19 cellular contexts compared by ENCODE assay signal in genomic region chr12:66065623-66066022, GRCh38.
A peak's percentile ranks its signal among the peaks of the same experiment; 100 is the strongest.
DNase-seq lines count a peak whose midpoint lies in the region; ATAC-seq and TF ChIP-seq lines count a peak whose summit lies in the region.
"Had no signal": no experiment of that assay in that cellular context is flagged by ENCODE, and none has a peak within 500 bp of the region (broad histone marks: within the 10 kb centered on the region; RNA-seq: fewer than 3 reads in every experiment).

No MANE protein-coding gene starts in this region.

- no peaks in the 10 kb centered on the region for H3K27me3 Mint-ChIP-seq in mesothelial cell of epicardium (ENCODE audit: low read depth)

- no peak overlapping the region for H3K4me3 Mint-ChIP-seq in mesothelial cell of epicardium
- H3K4me3 Mint-ChIP-seq: activated naive CD4-positive, alpha-beta T cell treated with anti-CD3 and anti-CD28 coated beads, Interleukin-2, amount 10 ng/mL, durations not matched to agents 7 days and 5 days; activated T-cell treated with anti-CD3 and anti-CD28 coated beads, Interleukin-2, amount 50 U/mL, for 4 hours; CD4-positive, CD25-positive, alpha-beta regulatory T cell; naive B cell had no signal

- H3K9me3 ChIP-seq in BE2C (no peaks in the 10 kb centered on the region), lower lobe of right lung (no peaks in the 10 kb centered on the region), colonic mucosa (no peaks in the 10 kb centered on the region)
- H3K9me3 ChIP-seq: pancreas, vagina had no signal

- H3K4me3 ChIP-seq in brain microvascular endothelial cell (ENCODE audit: low read depth, low read length) = no peak overlapping the region
- H3K4me3 ChIP-seq in BE2C (ENCODE audit: low read depth, low read length) = no peak overlapping the region
- H3K4me3 ChIP-seq in lower lobe of right lung = no peak overlapping the region
- no peak overlapping the region for H3K4me3 ChIP-seq in colonic mucosa
- H3K4me3 ChIP-seq: pancreas, vagina had no signal

- peak overlapping the region; percentile 81 for H3K27ac Mint-ChIP-seq in mesothelial cell of epicardium
- H3K27ac Mint-ChIP-seq: activated naive CD4-positive, alpha-beta T cell treated with anti-CD3 and anti-CD28 coated beads, Interleukin-2, amount 10 ng/mL, durations not matched to agents 7 days and 5 days; CD4-positive, CD25-positive, alpha-beta regulatory T cell; naive B cell had no signal

- DNase-seq in EL (peak; percentile 57), NCI-H69 (lab: John Stamatoyannopoulos, UW) (peak; percentile 2), brain microvascular endothelial cell (peak; percentile 27), mesothelial cell of epicardium (ENCODE audit: low spot score in 2 of 2, unreplicated experiment in 2 of 2) (no peak), NCI-H526 (lab: John Stamatoyannopoulos, UW) (no peak), BE2C (no peak), lower lobe of right lung (no peak), colonic mucosa (no peak)
- DNase-seq: activated CD8-positive, alpha-beta memory T cell treated with anti-CD3 and anti-CD28 coated beads for 24 hours; activated naive CD4-positive, alpha-beta T cell treated with anti-CD3 and anti-CD28 coated beads, Interleukin-2, amount 10 ng/mL, durations not matched to agents 7 days and 5 days; activated T-cell treated with anti-CD3 and anti-CD28 coated beads, Interleukin-2, amount 50 U/mL, for 4 hours; CD4-positive, CD25-positive, alpha-beta regulatory T cell; GF-D8; naive B cell; NCI-H2029; pancreas; SW 1271 had no signal

- H3K4me1 Mint-ChIP-seq in mesothelial cell of epicardium = peaks cover 54% of the 10 kb centered on the region

- no peaks in the 10 kb centered on the region for H3K9me3 Mint-ChIP-seq in mesothelial cell of epicardium
- H3K9me3 Mint-ChIP-seq: activated naive CD4-positive, alpha-beta T cell treated with anti-CD3 and anti-CD28 coated beads, Interleukin-2, amount 10 ng/mL, durations not matched to agents 7 days and 5 days; activated T-cell treated with anti-CD3 and anti-CD28 coated beads, Interleukin-2, amount 50 U/mL, for 4 hours; CD4-positive, CD25-positive, alpha-beta regulatory T cell had no signal

- H3K36me3 ChIP-seq in brain microvascular endothelial cell (replicated peaks) (no peaks in the 10 kb centered on the region), BE2C (no peaks in the 10 kb centered on the region), lower lobe of right lung (no peaks in the 10 kb centered on the region), colonic mucosa (no peaks in the 10 kb centered on the region)
- H3K36me3 ChIP-seq: pancreas, vagina had no signal

- H3K36me3 Mint-ChIP-seq in mesothelial cell of epicardium = no peaks in the 10 kb centered on the region
- H3K36me3 Mint-ChIP-seq: activated naive CD4-positive, alpha-beta T cell treated with anti-CD3 and anti-CD28 coated beads, Interleukin-2, amount 10 ng/mL, durations not matched to agents 7 days and 5 days; CD4-positive, CD25-positive, alpha-beta regulatory T cell; naive B cell had no signal

- intact Hi-C loops in lower lobe of right lung (cut with DNase I) (no loop called here), colonic mucosa (cut with DNase I) (no loop called here)

- no peak overlapping the region for H3K9ac ChIP-seq in colonic mucosa (ENCODE audit: low read depth in 2 of 2, low read length in 2 of 2)

- no peaks in the 10 kb centered on the region for H3K27me3 ChIP-seq in brain microvascular endothelial cell (replicated peaks)
- H3K27me3 ChIP-seq in BE2C = peaks cover 17% of the 10 kb centered on the region
- H3K27me3 ChIP-seq in lower lobe of right lung (ENCODE audit: low read depth) = no peaks in the 10 kb centered on the region
- H3K27me3 ChIP-seq in colonic mucosa = no peaks in the 10 kb centered on the region
- H3K27me3 ChIP-seq: pancreas, vagina had no signal

- ATAC-seq in lower lobe of right lung = no peak
- ATAC-seq: pancreas, sciatic nerve had no signal

- TF ChIP-seq CTCF in brain microvascular endothelial cell (IDR thresholded peaks at IDR 0.05; ENCODE audit: low read depth, low read length, missing control alignments) (no peak), mesothelial cell of epicardium (IDR thresholded peaks at IDR 0.05; ENCODE audit: unreplicated experiment) (no peak), BE2C (IDR thresholded peaks at IDR 0.05; ENCODE audit: low read depth, low read length) (no peak), lower lobe of right lung (IDR thresholded peaks at IDR 0.05) (no peak), colonic mucosa (IDR thresholded peaks at IDR 0.05) (no peak)

- H3K27ac ChIP-seq in brain microvascular endothelial cell (peak overlapping the region; percentile 1), lower lobe of right lung (no peak overlapping the region), colonic mucosa (no peak overlapping the region)
- H3K27ac ChIP-seq: pancreas, vagina had no signal

- H3K4me1 ChIP-seq in BE2C (no peaks in the 10 kb centered on the region), lower lobe of right lung (no peaks in the 10 kb centered on the region), colonic mucosa (no peaks in the 10 kb centered on the region)
- H3K4me1 ChIP-seq: pancreas, vagina had no signal

- in situ Hi-C loops in brain microvascular endothelial cell (cut with HindIII; ENCODE audit: low pct_ligation_motif_present, low sequenced_read_pairs) = no loop called here

Comparison
In these comparisons a context has a peak if more than half of its experiments do, and no peak if none do; other contexts are left out.
1. DNase-seq: peak in EL (single experiment), NCI-H69 (single experiment) and brain microvascular endothelial cell (single experiment); none in mesothelial cell of epicardium (0 of 2), NCI-H526 (0 of 2), BE2C (single experiment), lower lobe of right lung (single experiment) and colonic mucosa (single experiment).